ENCODE assay signal across 10 cellular contexts in the genomic region with DNA sequence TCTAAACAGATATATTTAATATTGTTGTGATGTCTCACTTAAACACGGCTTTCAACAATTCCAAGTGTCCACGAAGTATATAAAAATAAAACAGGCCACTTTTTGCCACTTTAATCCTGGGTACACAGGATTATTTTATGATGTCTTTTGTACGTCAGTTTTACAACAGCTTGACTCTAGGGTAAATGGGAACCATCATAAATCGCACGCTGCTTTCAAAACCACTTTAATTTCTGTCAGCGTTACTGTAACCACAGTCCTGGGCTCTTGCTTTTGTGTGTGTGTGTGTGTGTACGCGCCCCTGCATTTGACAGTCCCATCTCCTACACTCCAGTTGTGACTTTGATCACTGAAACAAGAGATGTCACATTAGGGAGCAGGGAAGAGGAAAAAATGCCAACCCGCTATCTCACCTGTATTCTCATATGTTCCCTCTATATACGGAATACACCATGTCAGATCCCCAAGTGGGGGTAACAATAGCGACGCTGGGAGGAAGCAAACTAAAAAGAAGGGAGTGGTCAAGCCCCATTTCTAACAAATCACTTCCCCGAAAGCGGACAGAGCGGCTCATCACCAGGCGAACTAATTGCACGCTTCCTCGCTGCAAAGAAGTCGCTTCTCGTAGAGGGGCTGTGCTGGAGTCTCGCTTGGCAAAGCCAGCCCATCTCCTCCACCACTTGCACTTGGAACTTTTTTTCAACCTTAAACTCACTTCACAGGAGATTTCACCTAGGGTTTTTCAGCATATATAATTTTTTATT. TPM values are rescaled to one million over a fixed set of nuclear protein-coding genes. Genes with fewer than 3 reads are reported as not detected.
DNase-seq lines count a peak whose midpoint lies in the region; ATAC-seq and TF ChIP-seq lines count a peak whose summit lies in the region.
"Had no signal": no experiment of that assay in that cellular context is flagged by ENCODE, and none has a peak within 500 bp of the region (broad histone marks: within the 10 kb centered on the region; RNA-seq: fewer than 3 reads in every experiment).

No MANE protein-coding gene starts in this region.

- no peak overlapping the region for H2AK5ac ChIP-seq in mesendoderm (ENCODE audit: low read length)

- H4K8ac ChIP-seq in mesendoderm (ENCODE audit: low read depth, low read length): no peak overlapping the region

- H3K36me3 Mint-ChIP-seq in activated naive CD8-positive, alpha-beta T cell: no peaks in the 10 kb centered on the region
- H3K36me3 Mint-ChIP-seq in activated naive CD8-positive, alpha-beta T cell treated with anti-CD3 and anti-CD28 coated beads for 36 hours: peaks cover 2% of the 10 kb centered on the region
- H3K36me3 Mint-ChIP-seq: T-cell had no signal

- H2BK15ac ChIP-seq in mesendoderm (replicated peaks; ENCODE audit: low read depth): no peak overlapping the region

- H3K27ac Mint-ChIP-seq in activated naive CD8-positive, alpha-beta T cell: no peak overlapping the region
- no peak overlapping the region for H3K27ac Mint-ChIP-seq in activated naive CD8-positive, alpha-beta T cell treated with anti-CD3 and anti-CD28 coated beads for 36 hours
- H3K27ac Mint-ChIP-seq: T-cell had no signal

- no peak for ATAC-seq in upper lobe of right lung
- ATAC-seq in HG03571 (IDR thresholded peaks at IDR 0.05; ENCODE audit: unreplicated experiment): no peak
- ATAC-seq: T-cell had no signal

- no peak overlapping the region for H2BK5ac ChIP-seq in mesendoderm (ENCODE audit: low read length)

- H3K27me3 ChIP-seq in mesendoderm (ENCODE audit: insufficient read depth, low read length, poor library complexity) (peaks cover 3% of the 10 kb centered on the region), upper lobe of right lung (peaks cover 5% of the 10 kb centered on the region)

- no peak overlapping the region for H3K56ac ChIP-seq in mesendoderm (ENCODE audit: low read length)

- no peak overlapping the region for H3K9ac ChIP-seq in mesendoderm (ENCODE audit: low read length)

- H4K5ac ChIP-seq in mesendoderm (ENCODE audit: low read length): no peak overlapping the region

- no peaks in the 10 kb centered on the region for H3K9me3 ChIP-seq in upper lobe of right lung

- H3K4me1 ChIP-seq in mesendoderm (ENCODE audit: control insufficient read depth, low read depth, low read length) (no peaks in the 10 kb centered on the region), upper lobe of right lung (no peaks in the 10 kb centered on the region)

- H3K4me2 ChIP-seq in mesendoderm (ENCODE audit: low read length): peak overlapping the region; percentile 80

- H3K18ac ChIP-seq in mesendoderm (ENCODE audit: low read length): no peak overlapping the region

- H3K23ac ChIP-seq in mesendoderm (ENCODE audit: low read length): no peak overlapping the region

- intact Hi-C loops in upper lobe of right lung (cut with DNase I): no loop called here

- H3K27ac ChIP-seq in coronary artery (peak overlapping the region in 1 of 2 donors; percentile 74), mesendoderm (ENCODE audit: low read depth, low read length) (no peak overlapping the region), upper lobe of right lung (peak overlapping the region; percentile 33)

- no peak for DNase-seq in activated naive CD8-positive, alpha-beta T cell treated with anti-CD3 and anti-CD28 coated beads for 36 hours
- DNase-seq in coronary artery (ENCODE audit: low spot score) (no peak), mesendoderm (peak; percentile 44), upper lobe of right lung (no peak), NAMALWA (ENCODE audit: low spot score) (no peak)
- no peak for DNase-seq in effector CD4-positive, alpha-beta T cell
- DNase-seq: DMS79 treated with DMSO at 0.1 percent for 48 hours, T-cell had no signal

- no peaks in the 10 kb centered on the region for H3K79me2 ChIP-seq in mesendoderm (ENCODE audit: control insufficient read depth, insufficient read depth, low read length)

- H3K27me3 Mint-ChIP-seq in activated naive CD8-positive, alpha-beta T cell: peaks cover 32% of the 10 kb centered on the region
- peaks cover 65% of the 10 kb centered on the region for H3K27me3 Mint-ChIP-seq in activated naive CD8-positive, alpha-beta T cell treated with anti-CD3 and anti-CD28 coated beads for 36 hours

- no peaks in the 10 kb centered on the region for H3K79me1 ChIP-seq in mesendoderm (ENCODE audit: low read length)

- H3K9me3 Mint-ChIP-seq in activated naive CD8-positive, alpha-beta T cell (ENCODE audit: low read depth): no peaks in the 10 kb centered on the region
- no peaks in the 10 kb centered on the region for H3K9me3 Mint-ChIP-seq in activated naive CD8-positive, alpha-beta T cell treated with anti-CD3 and anti-CD28 coated beads for 36 hours
- H3K9me3 Mint-ChIP-seq: T-cell had no signal

- no CpG with 5 or more reads among the region's 21 CpGs for WGBS in mesendoderm (ENCODE audit: extremely low coverage, insufficient coverage, low lambda C conversion rate)

- no peak overlapping the region for H3K4ac ChIP-seq in mesendoderm (ENCODE audit: low read depth, low read length)

- H3K36me3 ChIP-seq in mesendoderm (ENCODE audit: control insufficient read depth, insufficient read depth, low read length) (no peaks in the 10 kb centered on the region), upper lobe of right lung (no peaks in the 10 kb centered on the region)

- peak overlapping the region; percentile 80 for H3K4me3 ChIP-seq in coronary artery
- H3K4me3 ChIP-seq in mesendoderm (ENCODE audit: low read length): peak overlapping the region; percentile 11
- peak overlapping the region; percentile 62 for H3K4me3 ChIP-seq in upper lobe of right lung

- H2BK120ac ChIP-seq in mesendoderm (ENCODE audit: low read depth, low read length): no peak overlapping the region

- TF ChIP-seq CTCF in coronary artery (IDR thresholded peaks at IDR 0.05) (no peak), upper lobe of right lung (IDR thresholded peaks at IDR 0.05) (no peak)

- peak overlapping the region; percentile 36 for H3K4me3 Mint-ChIP-seq in activated naive CD8-positive, alpha-beta T cell
- H3K4me3 Mint-ChIP-seq in activated naive CD8-positive, alpha-beta T cell treated with anti-CD3 and anti-CD28 coated beads for 36 hours: no peak overlapping the region

- H3K4me1 Mint-ChIP-seq in activated naive CD8-positive, alpha-beta T cell (ENCODE audit: low read depth): peaks cover 11% of the 10 kb centered on the region
- H3K4me1 Mint-ChIP-seq in activated naive CD8-positive, alpha-beta T cell treated with anti-CD3 and anti-CD28 coated beads for 36 hours: peaks cover 7% of the 10 kb centered on the region

RNA-seq across cellular contexts. Expression of gene BNC2, which starts 1.1 kb away (rescaled TPM):
- not detected for total RNA-seq in activated naive CD8-positive, alpha-beta T cell treated with anti-CD3 and anti-CD28 coated beads for 36 hours
- polyA plus RNA-seq in mesendoderm (2013, experiment 1 of 2): 1.1 TPM
- polyA plus RNA-seq in mesendoderm (2013, experiment 2 of 2): 1.0 TPM
- total RNA-seq in upper lobe of right lung: 18.1 TPM

Comparison
In these comparisons a context has a peak if more than half of its experiments do, and no peak if none do; other contexts are left out.
1. H3K4me3 ChIP-seq: peak in every context shown above with its lines; median percentile 80 in coronary artery; 62 in upper lobe of right lung; 11 in mesendoderm.
2. RNA of gene BNC2, which starts 1.1 kb away (total RNA-seq): 18.1 TPM in upper lobe of right lung (single experiment); not detected in activated naive CD8-positive, alpha-beta T cell treated with anti-CD3 and anti-CD28 coated beads for 36 hours; every median in the first group is over 10 times any median in the second.